ENCODE assay signal across 12 cellular contexts in the genomic region with DNA sequence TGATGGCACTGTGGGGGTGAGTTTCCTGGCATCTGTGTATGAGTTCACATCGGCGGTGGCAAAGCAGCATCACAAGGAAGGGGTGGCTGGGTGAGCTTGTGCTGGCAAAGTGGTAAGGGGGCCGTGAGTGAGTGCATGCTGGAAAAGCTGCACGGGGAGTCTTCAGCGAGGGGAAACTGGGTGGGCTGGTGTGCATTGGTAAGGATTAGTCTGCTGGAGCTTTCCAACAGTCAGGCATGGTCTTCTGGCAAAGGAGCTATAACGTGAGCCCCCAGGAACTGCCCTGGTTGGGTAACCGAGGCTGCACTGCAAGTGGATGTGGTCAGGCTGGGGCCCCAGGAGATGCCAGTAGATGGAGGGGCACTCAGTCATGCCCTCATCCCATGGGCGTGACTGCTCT. TPM values are rescaled to one million over a fixed set of nuclear protein-coding genes. Genes with fewer than 3 reads are reported as not detected.
"Had no signal": no experiment of that assay in that cellular context is flagged by ENCODE, and none has a peak within 500 bp of the region (broad histone marks: within the 10 kb centered on the region; RNA-seq: fewer than 3 reads in every experiment).

No MANE protein-coding gene starts in this region.

- H3K9ac ChIP-seq: GM23248 had no signal

- H3K27ac ChIP-seq: GM23248 had no signal

- H3K4me3 ChIP-seq: GM23248, HAP-1, K562 had no signal

- FAIRE-seq: HTR-8/SVneo, K562 had no signal

- ATAC-seq: HCT116, K562 had no signal

- DNase-seq: GM23248, GOT3, H7, HFFc6, IMR-90, KG1 had no signal

- H3K36me3 ChIP-seq: HAP-1 had no signal

- H3K4me1 ChIP-seq: HAP-1 had no signal

- H3K9me3 ChIP-seq: HAP-1 had no signal

RNA-seq across cellular contexts. Expression of a gene that starts 30.7 kb away (rescaled TPM):
- total RNA-seq: GM23248, H4, H7, HFFc6, HT-29, IMR-90, K562 had no signal
- polyA plus RNA-seq: GM23248, IMR-90, K562 had no signal
